ENCODE assay signal across 8 cellular contexts in the genomic region with DNA sequence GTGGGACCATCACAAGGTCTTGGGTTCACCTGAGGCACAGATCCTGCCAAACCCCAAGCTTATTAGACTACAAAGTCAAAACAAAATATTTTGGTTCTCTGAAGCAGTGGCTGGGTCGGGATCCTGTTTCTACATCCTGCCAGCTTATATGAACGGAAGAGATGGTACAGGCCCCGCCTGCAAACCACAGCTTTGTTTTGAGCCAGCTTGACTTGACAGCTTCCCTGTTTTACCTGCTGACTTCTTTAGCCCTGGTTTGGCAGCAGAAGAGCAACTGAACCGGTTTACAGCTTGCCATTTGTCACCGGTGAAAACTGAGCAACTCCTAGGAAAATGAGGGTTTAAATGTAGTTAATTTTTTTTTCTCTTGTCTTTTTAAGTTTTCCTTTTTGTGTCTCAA. TPM values are rescaled to one million over a fixed set of nuclear protein-coding genes. Genes with fewer than 3 reads are reported as not detected.
DNase-seq lines count a peak whose midpoint lies in the region; ATAC-seq and TF ChIP-seq lines count a peak whose summit lies in the region.

No MANE protein-coding gene starts in this region.

- H3K4me2 ChIP-seq in BLaER1 treated with 17β-estradiol and CSF1 and Interleukin-3, amounts not matched to agents 10 nM and 100 nM: peak overlapping the region; percentile 71 to 90 (median 82)

- peak; percentile 76 for DNase-seq in MV-4-11 (lab: John Stamatoyannopoulos, UW)
- DNase-seq in activated CD4-positive, CD25-positive, alpha-beta regulatory T cell treated with anti-CD3 and anti-CD28 coated beads, Interleukin-2, amount 50 U/mL, for 16 hours (ENCODE audit: low read depth, low spot score): peak; percentile 60
- DNase-seq in cerebellum (ENCODE audit: low spot score): peak; percentile 56
- peak; percentile 32 for DNase-seq in myocyte (ENCODE audit: low read depth)
- DNase-seq in uterus: no peak
- DNase-seq in mesenteric fat pad (ENCODE audit: low spot score): no peak

- H3K4me1 ChIP-seq in BLaER1 treated with 17β-estradiol and CSF1 and Interleukin-3, amounts not matched to agents 10 nM and 100 nM: peaks cover 47 to 69% (median 63%) of the 10 kb centered on the region in 10 experiments
- peaks cover 3 to 6% of the 10 kb centered on the region in 2 donors for H3K4me1 ChIP-seq in uterus

- peak overlapping the region; percentile 21 to 60 (median 44); a peak in 16 of 20 replicates for H3K4me3 ChIP-seq in BLaER1 treated with 17β-estradiol and CSF1 and Interleukin-3, amounts not matched to agents 10 nM and 100 nM
- no peak overlapping the region for H3K4me3 ChIP-seq in uterus

- peak overlapping the region; percentile 61 to 80 (median 74); a peak in 21 of 22 replicates for H3K9ac ChIP-seq in BLaER1 treated with 17β-estradiol and CSF1 and Interleukin-3, amounts not matched to agents 10 nM and 100 nM

- H3K27me3 ChIP-seq in BLaER1 treated with 17β-estradiol and CSF1 and Interleukin-3, amounts not matched to agents 10 nM and 100 nM: no peaks in the 10 kb centered on the region
- no peaks in the 10 kb centered on the region for H3K27me3 ChIP-seq in uterus

- H3K36me3 ChIP-seq in BLaER1 treated with 17β-estradiol and CSF1 and Interleukin-3, amounts not matched to agents 10 nM and 100 nM: peaks cover 3 to 18% (median 9%) of the 10 kb centered on the region in 11 experiments; a peak in 17 of 22 replicates
- H3K36me3 ChIP-seq in uterus: no peaks in the 10 kb centered on the region

- TF ChIP-seq POLR2A in uterus (IDR thresholded peaks at IDR 0.05): no peak

- peaks cover 0 to 38% (median 10%) of the 10 kb centered on the region in 11 experiments; a peak in 11 of 22 replicates for H4K20me1 ChIP-seq in BLaER1 treated with 17β-estradiol and CSF1 and Interleukin-3, amounts not matched to agents 10 nM and 100 nM

- no peaks in the 10 kb centered on the region for H3K9me3 ChIP-seq in BLaER1 treated with 17β-estradiol and CSF1 and Interleukin-3, amounts not matched to agents 10 nM and 100 nM (replicated peaks in 1 of 11)
- no peaks in the 10 kb centered on the region for H3K9me3 ChIP-seq in uterus

- TF ChIP-seq CTCF in uterus (IDR thresholded peaks at IDR 0.05): no peak

- peak overlapping the region; percentile 56 to 90 (median 83) for H3K27ac ChIP-seq in BLaER1 treated with 17β-estradiol and CSF1 and Interleukin-3, amounts not matched to agents 10 nM and 100 nM
- H3K27ac ChIP-seq in uterus: peak overlapping the region; percentile 29 to 40

- ATAC-seq in GM19463 (IDR thresholded peaks at IDR 0.05; ENCODE audit: unreplicated experiment): peak; percentile 77

- intact Hi-C loops in uterus (cut with DNase I; ENCODE audit: low total_unique reads): no loop called here

RNA-seq across cellular contexts. Expression of a gene that starts 11.4 kb away (rescaled TPM):
- total RNA-seq in cerebellum: 56.7 TPM
- total RNA-seq in myocyte: 25.4 and 26.6 TPM in 2 replicates
- polyA plus RNA-seq in myocyte (2012): 60.5 TPM
- total RNA-seq in uterus: 10 to 100 TPM in 3 of 4 donors, 1 to 10 TPM in 1; 2.9 to 79.2 (median 57.2) TPM
- total RNA-seq in mesenteric fat pad: 64.9 TPM

RNA-seq across cellular contexts. Expression of a gene that starts 29.3 kb away (rescaled TPM):
- 66.5 TPM for total RNA-seq in cerebellum
- 115 and 134 TPM in 2 replicates for total RNA-seq in myocyte
- polyA plus RNA-seq in myocyte (2012): 143 TPM
- total RNA-seq in uterus: 100 to 1,000 TPM in 2 of 4 donors, 10 to 100 TPM in 2; 59.9 to 195 (median 106) TPM
- total RNA-seq in mesenteric fat pad: 164 TPM

RNA-seq across cellular contexts. Expression of a gene that starts 32.5 kb away (rescaled TPM):
- total RNA-seq in cerebellum (8.1 TPM), myocyte (not detected in 2 replicates), uterus (1 to 10 TPM in 2 of 4 donors, under 1 TPM in 1, not detected in 1; 0.26 to 2.1 (median 1.9) TPM), mesenteric fat pad (not detected)
- 1.6 TPM for polyA plus RNA-seq in myocyte (2012)

RNA-seq across cellular contexts. Expression of a gene that starts 55.2 kb away (rescaled TPM):
- not detected for total RNA-seq in cerebellum
- not detected in 2 replicates for total RNA-seq in myocyte
- 1.9 TPM for polyA plus RNA-seq in myocyte (2012)
- total RNA-seq in uterus: under 1 TPM in 1 of 4 donors, not detected in 3; 0.26 TPM
- total RNA-seq in mesenteric fat pad: 0.51 TPM

Comparison
In these comparisons a context has a peak if more than half of its experiments do, and no peak if none do; other contexts are left out.
1. H3K4me3 ChIP-seq: peak in BLaER1 treated with 17β-estradiol and CSF1 and Interleukin-3, amounts not matched to agents 10 nM and 100 nM (10 of 10); none in uterus (0 of 2).
2. DNase-seq: peak in MV-4-11 (single experiment), activated CD4-positive, CD25-positive, alpha-beta regulatory T cell treated with anti-CD3 and anti-CD28 coated beads, Interleukin-2, amount 50 U/mL, for 16 hours (single experiment), cerebellum (single experiment) and myocyte (single experiment); none in uterus (0 of 2) and mesenteric fat pad (single experiment).